In genomic region chr10:95815701-95816100, GRCh38 we compare ENCODE assay signal across 2 cellular contexts.
TF ChIP-seq lines count a peak whose summit lies in the region.

No MANE protein-coding gene starts in this region.

TF ChIP-seq in K562, 482 proteins besides CTCF, POLR2A, EP300 and RAD21:
- TF ChIP-seq ZNF23 (CRISPR knock-in tag; IDR thresholded peaks at IDR 0.05) (no peak), U2AF2 (optimal IDR thresholded peaks at IDR 0.05; ENCODE audit: low read depth, low read length) (no peak), RBM17 (IDR thresholded peaks at IDR 0.05; ENCODE audit: borderline replicate concordance, low read depth, low read length) (no peak), MED1 (CRISPR knock-in tag; IDR thresholded peaks at IDR 0.05; ENCODE audit: borderline replicate concordance) (no peak), ZNF655 (CRISPR knock-in tag; IDR thresholded peaks at IDR 0.05) (no peak)

TF ChIP-seq in HEK293T, 16 proteins besides CTCF, POLR2A, EP300 and RAD21:
- TF ChIP-seq TARDBP (IDR thresholded peaks at IDR 0.05), result no peak
- no peak for TF ChIP-seq BHLHE40 (IDR thresholded peaks at IDR 0.05; ENCODE audit: borderline replicate concordance)
- no peak for TF ChIP-seq ARNT (IDR thresholded peaks at IDR 0.05)
- no peak for TF ChIP-seq SUZ12 (IDR thresholded peaks at IDR 0.05)
- TF ChIP-seq ELF4 (IDR thresholded peaks at IDR 0.05), result no peak
- no peak for TF ChIP-seq ZNF384 (IDR thresholded peaks at IDR 0.05)
- no peak for TF ChIP-seq LEF1 (IDR thresholded peaks at IDR 0.05; ENCODE audit: borderline replicate concordance)
- no peak for TF ChIP-seq CTBP1 (IDR thresholded peaks at IDR 0.05; ENCODE audit: borderline replicate concordance)
- TF ChIP-seq FOXK2 (IDR thresholded peaks at IDR 0.05), result no peak
- no peak for TF ChIP-seq PKNOX1 (IDR thresholded peaks at IDR 0.05)
- TF ChIP-seq L3MBTL2 (conservative IDR thresholded peaks at IDR 0.05), result no peak
- TF ChIP-seq SP1 (IDR thresholded peaks at IDR 0.05), result no peak
- TF ChIP-seq FOXM1 (IDR thresholded peaks at IDR 0.05; ENCODE audit: borderline replicate concordance), result no peak
- no peak for TF ChIP-seq NFRKB (IDR thresholded peaks at IDR 0.05)
- TF ChIP-seq FOXA1 (IDR thresholded peaks at IDR 0.05), result no peak
